28 cellular contexts compared by ENCODE assay signal in the genomic region with DNA sequence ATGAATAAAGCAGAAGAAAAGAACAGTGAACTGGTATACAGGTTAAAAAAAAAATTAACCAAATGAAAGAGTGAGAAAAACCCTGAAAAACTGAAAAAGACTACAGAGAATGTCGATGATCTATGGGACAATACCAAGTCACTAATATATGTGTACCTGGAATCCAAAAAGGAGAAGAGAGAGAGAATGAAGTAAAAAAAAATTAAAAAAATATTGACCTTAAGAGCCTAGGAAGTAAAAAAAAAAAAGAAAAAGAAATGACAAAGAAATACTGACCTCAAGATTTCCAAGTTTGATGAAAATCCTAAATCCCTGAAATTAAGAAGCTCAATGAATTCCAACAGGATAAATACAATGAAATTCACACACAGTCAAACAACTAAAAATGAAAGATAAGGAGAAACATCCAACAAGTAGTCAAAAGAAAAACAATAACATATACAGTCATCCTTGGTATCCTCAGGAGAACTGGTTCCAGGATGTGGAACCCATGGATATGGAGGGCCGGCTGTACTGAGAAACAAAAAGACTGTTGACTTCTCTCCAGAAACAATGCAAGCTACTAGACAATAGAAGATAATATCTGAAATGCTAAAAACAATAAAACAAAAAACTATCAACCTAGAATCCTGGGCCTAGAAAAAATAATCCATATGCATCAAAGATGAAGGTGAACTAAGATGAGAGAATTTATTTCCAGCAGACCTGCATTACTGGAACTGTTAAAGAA. TPM values are rescaled to one million over a fixed set of nuclear protein-coding genes. Genes with fewer than 3 reads are reported as not detected.
A peak's percentile ranks its signal among the peaks of the same experiment; 100 is the strongest.
DNase-seq lines count a peak whose midpoint lies in the region; ATAC-seq, FAIRE-seq and TF ChIP-seq lines count a peak whose summit lies in the region.
"Had no signal": no experiment of that assay in that cellular context is flagged by ENCODE, and none has a peak within 500 bp of the region (broad histone marks: within the 10 kb centered on the region; RNA-seq: fewer than 3 reads in every experiment).

No MANE protein-coding gene starts in this region.

- H3K4me2 ChIP-seq in GM12878 (ENCODE audit: control insufficient read depth, insufficient read depth) (no peak overlapping the region), smooth muscle cell (no peak overlapping the region)
- H3K4me2 ChIP-seq: BLaER1 treated with 17β-estradiol and CSF1 and Interleukin-3, amounts not matched to agents 10 nM and 100 nM had no signal

- POLR2A ChIA-PET in CD4-positive, alpha-beta memory T cell (lab: Charles Lee; ENCODE audit: partially characterized antibody) = no interaction called here
- POLR2A ChIA-PET in GM12878 (lab: Charles Lee) = no interaction called here

- H3K9ac ChIP-seq in GM12878 (ENCODE audit: control insufficient read depth, insufficient read depth, low read length) (no peak overlapping the region), smooth muscle cell (ENCODE audit: low read depth) (no peak overlapping the region)
- H3K9ac ChIP-seq: BLaER1 treated with 17β-estradiol and CSF1 and Interleukin-3, amounts not matched to agents 10 nM and 100 nM had no signal

- no peaks in the 10 kb centered on the region for H3K27me3 Mint-ChIP-seq in CD4-positive, alpha-beta memory T cell
- H3K27me3 Mint-ChIP-seq in memory B cell = no peaks in the 10 kb centered on the region
- H3K27me3 Mint-ChIP-seq: CD8-positive, alpha-beta memory T cell; IgD-negative memory B cell had no signal

- H3K9me3 Mint-ChIP-seq in CD4-positive, alpha-beta memory T cell = no peaks in the 10 kb centered on the region
- H3K9me3 Mint-ChIP-seq in memory B cell = no peaks in the 10 kb centered on the region
- H3K9me3 Mint-ChIP-seq: CD8-positive, alpha-beta memory T cell; IgD-negative memory B cell had no signal

- TF ChIP-seq POLR2A in GM12878 (IDR thresholded peaks at IDR 0.05; ENCODE audit: low read depth, low read length) = no peak

- H3K9me3 ChIP-seq in CD4-positive, alpha-beta memory T cell (ENCODE audit: control insufficient read depth in 1 of 2, low read length in 2 of 2) = no peaks in the 10 kb centered on the region
- H3K9me3 ChIP-seq in GM12878 (replicated peaks; ENCODE audit: control insufficient read depth, insufficient read depth, low read length) = no peaks in the 10 kb centered on the region; the same call in 2 of the 3 replicates
- H3K9me3 ChIP-seq in smooth muscle cell (replicated peaks; ENCODE audit: low read depth) = no peaks in the 10 kb centered on the region
- H3K9me3 ChIP-seq: BLaER1 treated with 17β-estradiol and CSF1 and Interleukin-3, amounts not matched to agents 10 nM and 100 nM had no signal

- TF ChIP-seq CTCF in GM12878 (IDR thresholded peaks at IDR 0.05 in 2 of 3, conservative IDR thresholded peaks at IDR 0.05 in 1 of 3; ENCODE audit: control insufficient read depth in 2 of 3, extremely low read depth in 1 of 3, insufficient read depth in 1 of 3, low read depth in 3 of 3, low read length in 3 of 3) (no peak), smooth muscle cell (IDR thresholded peaks at IDR 0.05; ENCODE audit: borderline replicate concordance, insufficient read depth, poor library complexity, severe bottlenecking) (no peak)

- TF ChIP-seq RAD21 in GM12878 (IDR thresholded peaks at IDR 0.05; ENCODE audit: insufficient read depth, low read depth, low read length) = no peak

- H3K36me3 Mint-ChIP-seq in CD4-positive, alpha-beta memory T cell = peaks cover 44 to 67% of the 10 kb centered on the region in 2 donors
- H3K36me3 Mint-ChIP-seq in memory B cell = peaks cover 20% of the 10 kb centered on the region

- in situ Hi-C loops in GM12878 (cut with MboI) = no loop called here

- no peaks in the 10 kb centered on the region for H3K79me2 ChIP-seq in GM12878 (ENCODE audit: control insufficient read depth, insufficient read depth, low read length)
- H3K79me2 ChIP-seq in smooth muscle cell (ENCODE audit: low read depth) = no peaks in the 10 kb centered on the region

- H3K27me3 ChIP-seq in CD4-positive, alpha-beta memory T cell (ENCODE audit: insufficient read depth, low read length) = no peaks in the 10 kb centered on the region
- H3K27me3 ChIP-seq in GM12878 (replicated peaks in 1 of 2; ENCODE audit: control insufficient read depth in 2 of 2, insufficient read depth in 2 of 2, low read length in 1 of 2) = no peaks in the 10 kb centered on the region
- H3K27me3 ChIP-seq in smooth muscle cell (ENCODE audit: low read depth) = no peaks in the 10 kb centered on the region
- H3K27me3 ChIP-seq: BLaER1 treated with 17β-estradiol and CSF1 and Interleukin-3, amounts not matched to agents 10 nM and 100 nM; Peyer's patch had no signal

- WGBS in GM12878 (ENCODE audit: insufficient coverage, insufficient replicate concordance, low lambda C conversion rate, missing lambda C conversion rate) = 94% methylated on average over 2 of the region's 2 CpGs
- WGBS in smooth muscle cell (ENCODE audit: low lambda C conversion rate) = 95% methylated on average over 2 of the region's 2 CpGs

- H3K4me3 ChIP-seq in CD4-positive, alpha-beta memory T cell (ENCODE audit: low read length in 2 of 2) = no peak overlapping the region
- H3K4me3 ChIP-seq in GM12878 = no peak overlapping the region
- no peak overlapping the region for H3K4me3 ChIP-seq in smooth muscle cell
- H3K4me3 ChIP-seq: BLaER1 treated with 17β-estradiol and CSF1 and Interleukin-3, amounts not matched to agents 10 nM and 100 nM; Peyer's patch had no signal

- no peak for TF ChIP-seq EP300 in GM12878 (IDR thresholded peaks at IDR 0.05; ENCODE audit: borderline replicate concordance in 1 of 2, control insufficient read depth in 1 of 2, low read depth in 2 of 2, low read length in 2 of 2)

- H3K4me1 Mint-ChIP-seq in CD4-positive, alpha-beta memory T cell = peaks cover 0 to 4% (median 0%) of the 10 kb centered on the region in 4 donors
- peaks cover 10% of the 10 kb centered on the region for H3K4me1 Mint-ChIP-seq in memory B cell
- H3K4me1 Mint-ChIP-seq: CD8-positive, alpha-beta memory T cell had no signal

- H3K4me1 ChIP-seq in CD4-positive, alpha-beta memory T cell (ENCODE audit: insufficient read depth, low read length) = no peaks in the 10 kb centered on the region
- H3K4me1 ChIP-seq in GM12878 (ENCODE audit: control insufficient read depth, insufficient read depth, low read length) (peaks cover 3% of the 10 kb centered on the region; the same call in 1 of the 2 replicates), smooth muscle cell (ENCODE audit: low read depth) (no peaks in the 10 kb centered on the region)
- H3K4me1 ChIP-seq: Peyer's patch had no signal

- peak overlapping the region in 4 of 7 donors; percentile 3 to 49 (median 28) for H3K27ac Mint-ChIP-seq in CD4-positive, alpha-beta memory T cell
- H3K27ac Mint-ChIP-seq in memory B cell = peak overlapping the region; percentile 39
- H3K27ac Mint-ChIP-seq: IgD-negative memory B cell had no signal

- ATAC-seq in GM12878 (no peak), memory B cell (ENCODE audit: low read depth) (no peak), HG03432 (IDR thresholded peaks at IDR 0.05; ENCODE audit: unreplicated experiment) (no peak), GM18858 (IDR thresholded peaks at IDR 0.05; ENCODE audit: unreplicated experiment) (no peak)
- ATAC-seq: HCT116, SK-N-SH treated with all-trans-retinoic acid at 6 μM for 48 hours had no signal

- H4K20me1 ChIP-seq in GM12878 (ENCODE audit: control insufficient read depth, insufficient read depth) (no peaks in the 10 kb centered on the region), smooth muscle cell (ENCODE audit: low read depth) (no peaks in the 10 kb centered on the region)

- no peaks in the 10 kb centered on the region for H3F3A ChIP-seq in smooth muscle cell (ENCODE audit: low read depth)

- SMC1A ChIA-PET in GM12878 (lab: Charles Lee; ENCODE audit: uncharacterized antibody, unreplicated experiment) = interaction anchor here (0.6 to 2.1 kb wide), 3 partner anchors 11 to 33 kb away, joined by 3 to 5 read pairs (median 4); partner anchors contain the start of gene SERPIND1

- H3K36me3 ChIP-seq in CD4-positive, alpha-beta memory T cell (ENCODE audit: insufficient read depth, low read length) = peaks cover 28% of the 10 kb centered on the region
- H3K36me3 ChIP-seq in GM12878 (ENCODE audit: control insufficient read depth in 2 of 2, insufficient read depth in 2 of 2, low read length in 1 of 2) (peaks cover 4 to 9% of the 10 kb centered on the region in 2 experiments), smooth muscle cell (ENCODE audit: low read depth) (no peaks in the 10 kb centered on the region)

- peak; percentile 9 for DNase-seq in NCI-H2171 treated with DMSO at 0.1 percent for 48 hours (lab: John Stamatoyannopoulos, UW)
- no peak for DNase-seq in NCI-H2171 (lab: John Stamatoyannopoulos, UW)
- DNase-seq in CD4-positive, alpha-beta memory T cell = no peak
- DNase-seq in GM12878 (ENCODE audit: low read depth, low spot score) = no peak
- no peak for DNase-seq in memory B cell (ENCODE audit: low spot score in 2 of 2)
- no peak for DNase-seq in smooth muscle cell (lab: John Stamatoyannopoulos, UW; ENCODE audit: unreplicated experiment)
- DNase-seq: 8988T; Calu3; CD8-positive, alpha-beta memory T cell; DMS153; GOT3; Kasumi-1; MM.1S; NCI-H1092 treated with DMSO at 0.1 percent for 48 hours; NCI-H146; NCI-H2029; NCI-H345; NCI-H524; NCI-H82; Peyer's patch had no signal

- FAIRE-seq in GM12878 (lab: Jason Lieb, UNC) = no peak
- FAIRE-seq: G401.6, GM18507 had no signal

- intact Hi-C loops in CD4-positive, alpha-beta memory T cell (cut with micrococcal nuclease) = loop anchor here (5.0 kb wide), 1 partner anchor 583 kb away; no protein-coding TSS in a partner anchor
- intact Hi-C loops in GM12878 (cut with micrococcal nuclease; ENCODE audit: unreplicated experiment) = loop anchor here (5.0 kb wide), 1 partner anchor 133 kb away; no protein-coding TSS in a partner anchor

- CTCF ChIA-PET in CD4-positive, alpha-beta memory T cell (lab: Charles Lee; ENCODE audit: partially characterized antibody) = interaction anchor here (0.6 to 2.4 kb wide), 6 partner anchors 10 to 284 kb away, joined by 3 to 11 read pairs (median 4); no protein-coding TSS in a partner anchor
- CTCF ChIA-PET in GM12878 (lab: Yijun Ruan, JAX) = interaction anchor here (0.8 to 3.0 kb wide), 6 partner anchors 9 to 176 kb away, joined by 3 to 16 read pairs (median 4); no protein-coding TSS in a partner anchor

- no peak overlapping the region for H3K27ac ChIP-seq in CD4-positive, alpha-beta memory T cell (ENCODE audit: low read depth, low read length)
- H3K27ac ChIP-seq in GM12878 (ENCODE audit: control insufficient read depth, insufficient read depth) (no peak overlapping the region), smooth muscle cell (ENCODE audit: low read depth) (no peak overlapping the region)
- H3K27ac ChIP-seq: BLaER1 treated with 17β-estradiol and CSF1 and Interleukin-3, amounts not matched to agents 10 nM and 100 nM; Peyer's patch had no signal

- no peak overlapping the region for H3K4me3 Mint-ChIP-seq in CD4-positive, alpha-beta memory T cell
- H3K4me3 Mint-ChIP-seq in memory B cell = no peak overlapping the region
- H3K4me3 Mint-ChIP-seq: CD8-positive, alpha-beta memory T cell; IgD-negative memory B cell had no signal

- RAD21 ChIA-PET in GM12878 (lab: Charles Lee; ENCODE audit: unreplicated experiment) = no interaction called here

- BruUV-seq in GM12878 (replicated peaks; lab: Mats Ljungman, UMichigan) = no TSS peak

- no peak overlapping the region for H2AFZ ChIP-seq in GM12878 (ENCODE audit: control insufficient read depth, low read depth, low read length)
- H2AFZ ChIP-seq in smooth muscle cell (ENCODE audit: low read depth) = no peak overlapping the region

RNA-seq across cellular contexts. Expression of gene SERPIND1, which starts 33.5 kb away (rescaled TPM):
- not detected for total RNA-seq in CD4-positive, alpha-beta memory T cell
- under 1 TPM; 0.07 to 0.29 TPM for polyA plus RNA-seq in CD4-positive, alpha-beta memory T cell
- total RNA-seq in GM12878 (2013; cell fraction: nucleolus; rRNA removed) = not detected in 2 replicates
- total RNA-seq in GM12878 (2014; rRNA removed) (0.05 TPM in 1 of 2 replicates, not detected in the other), GM12878 (2014; rRNA removed; fragmentation: Illumina TruSeq; extraction: Trizol) (0.09 TPM in 2 replicates), GM12878 (2021) (0.11 and 0.38 TPM in 2 replicates), smooth muscle cell (not detected in 2 replicates)
- 0.45 TPM for polyA plus RNA-seq in GM12878 (2011; ENCODE audit: low read depth)
- polyA plus RNA-seq in GM12878 (2011; rRNA removed) (0.10 and 0.15 TPM in 2 replicates), GM12878 (2014; fragmentation: Illumina TruSeq; extraction: Trizol) (0.22 and 0.32 TPM in 2 replicates), GM12878 (2014; fragmentation: Nextera tagmentation; extraction: Ambion mirVana) (under 1 TPM; 0.44 to 0.85 TPM), GM12878 (2014; rRNA removed) (0.08 and 0.32 TPM in 2 replicates), GM12878 (2016; fragmentation: Nextera tagmentation; extraction: Ambion mirVana) (under 1 TPM; 0.40 to 0.43 TPM), smooth muscle cell (0.10 TPM in 1 of 2 replicates, not detected in the other)
- polyA plus RNA-seq in GM12878 (2011; cell fraction: cytosol; rRNA removed) = 0.15 and 0.25 TPM in 2 replicates
- polyA plus RNA-seq in GM12878 (2011; cell fraction: nucleus; rRNA removed) = 0.07 and 0.12 TPM in 2 replicates
- polyA plus RNA-seq in GM12878 (2012) = 0.18 and 0.57 TPM in 2 replicates
- polyA minus RNA-seq in GM12878 (2011; rRNA and poly(A)+ RNA removed) = 0.21 and 0.29 TPM in 2 replicates
- polyA minus RNA-seq in GM12878 (2011; cell fraction: cytosol; rRNA and poly(A)+ RNA removed) = not detected in 2 replicates
- not detected in 2 replicates for polyA minus RNA-seq in GM12878 (2011; cell fraction: nucleus; rRNA and poly(A)+ RNA removed)
- total RNA-seq: Calu3; CD8-positive, alpha-beta memory T cell; Peyer's patch had no signal
